In the genomic region with DNA sequence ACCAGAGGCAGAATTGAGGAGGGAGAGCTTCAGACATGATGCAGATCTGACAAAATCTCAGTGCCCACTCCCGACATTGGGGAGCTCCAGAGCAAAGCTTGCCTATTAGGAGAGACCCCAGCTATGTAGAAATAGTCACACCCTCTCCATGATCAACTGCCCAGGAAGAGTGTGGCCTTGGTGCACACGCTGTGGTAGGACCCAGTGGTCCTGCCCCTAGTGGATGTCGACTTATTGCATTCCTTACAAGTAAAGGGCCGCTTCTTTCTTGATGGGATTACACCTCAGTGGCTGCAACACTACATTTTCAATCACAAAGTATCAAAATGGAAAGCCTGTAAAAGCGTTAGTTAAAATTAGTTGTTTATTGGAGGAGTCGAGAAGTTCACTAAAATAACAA, we compare ENCODE assay signal across 26 cellular contexts.
DNase-seq lines count a peak whose midpoint lies in the region; ATAC-seq and TF ChIP-seq lines count a peak whose summit lies in the region.
"Had no signal": no experiment of that assay in that cellular context is flagged by ENCODE, and none has a peak within 500 bp of the region (broad histone marks: within the 10 kb centered on the region; RNA-seq: fewer than 3 reads in every experiment).

No MANE protein-coding gene starts in this region.

- H3K4me3 Mint-ChIP-seq in WTC11, result no peak overlapping the region
- H3K4me3 Mint-ChIP-seq: activated CD8-positive, alpha-beta T cell treated with anti-CD3 and anti-CD28 coated beads for 36 hours; activated naive CD4-positive, alpha-beta T cell treated with anti-CD3 and anti-CD28 coated beads, Interleukin-2, amount 10 ng/mL, durations not matched to agents 7 days and 5 days; activated T-cell treated with anti-CD3 and anti-CD28 coated beads, Interleukin-2, amount 50 U/mL, for 24 hours; effector memory CD8-positive, alpha-beta T cell; memory B cell; naive thymus-derived CD8-positive, alpha-beta T cell had no signal

- DNase-seq in ELF-1 (ENCODE audit: low read depth, low spot score), result peak; percentile 19
- no peak for DNase-seq in HFF-Myc (ENCODE audit: extremely low read depth, low read depth)
- peak; percentile 21 for DNase-seq in WTC11 (ENCODE audit: low spot score)
- peak; percentile 53 for DNase-seq in islet precursor cell
- DNase-seq in retina, result no peak
- DNase-seq: activated CD4-positive, CD25-positive, alpha-beta regulatory T cell; activated CD8-positive, alpha-beta T cell treated with anti-CD3 and anti-CD28 coated beads for 36 hours; activated naive CD4-positive, alpha-beta T cell treated with anti-CD3 and anti-CD28 coated beads, Interleukin-2, amount 10 ng/mL, durations not matched to agents 7 days and 5 days; activated T-cell treated with anti-CD3 and anti-CD28 coated beads, Interleukin-2, amount 50 U/mL, for 24 hours; AML-193; cerebellar nuclear complex; effector memory CD8-positive, alpha-beta T cell; EL; heart left ventricle; kidney; naive thymus-derived CD8-positive, alpha-beta T cell; NCI-H187 treated with DMSO at 0.1 percent for 48 hours; NCI-H446 treated with DMSO at 0.1 percent for 48 hours; OCI-M1; stimulated activated CD4-positive, alpha-beta T cell treated with anti-CD3 and anti-CD28 coated beads, Interleukin-1b, Interleukin-23, amount 100 ng/mL, for 48 hours; stimulated activated naive CD4-positive, alpha-beta T cell; tibial artery had no signal

- H3K9me3 Mint-ChIP-seq in WTC11, result no peaks in the 10 kb centered on the region
- H3K9me3 Mint-ChIP-seq: activated CD8-positive, alpha-beta T cell treated with anti-CD3 and anti-CD28 coated beads for 36 hours; activated naive CD4-positive, alpha-beta T cell treated with anti-CD3 and anti-CD28 coated beads, Interleukin-2, amount 10 ng/mL, durations not matched to agents 7 days and 5 days; activated T-cell treated with anti-CD3 and anti-CD28 coated beads, Interleukin-2, amount 50 U/mL, for 24 hours; effector memory CD8-positive, alpha-beta T cell; naive thymus-derived CD8-positive, alpha-beta T cell had no signal

- ATAC-seq in WTC11, result peak; percentile 98
- no peak for ATAC-seq in HG03139 (IDR thresholded peaks at IDR 0.05; ENCODE audit: unreplicated experiment)
- ATAC-seq in HG03565 (IDR thresholded peaks at IDR 0.05; ENCODE audit: unreplicated experiment), result no peak
- ATAC-seq: activated CD8-positive, alpha-beta T cell treated with anti-CD3 and anti-CD28 coated beads for 36 hours; effector memory CD8-positive, alpha-beta T cell; heart left ventricle; naive thymus-derived CD8-positive, alpha-beta T cell had no signal

- H3K27ac Mint-ChIP-seq in WTC11, result no peak overlapping the region
- H3K27ac Mint-ChIP-seq: activated CD8-positive, alpha-beta T cell treated with anti-CD3 and anti-CD28 coated beads for 36 hours; activated naive CD4-positive, alpha-beta T cell treated with anti-CD3 and anti-CD28 coated beads, Interleukin-2, amount 10 ng/mL, durations not matched to agents 7 days and 5 days; activated T-cell treated with anti-CD3 and anti-CD28 coated beads, Interleukin-2, amount 50 U/mL, for 24 hours; effector memory CD8-positive, alpha-beta T cell; memory B cell; naive thymus-derived CD8-positive, alpha-beta T cell had no signal

- POLR2A ChIA-PET in WTC11 (lab: Charles Lee), result no interaction called here

- no peak overlapping the region for H3K4me3 ChIP-seq in HFF-Myc (replicated peaks; ENCODE audit: low read depth, low read length)
- H3K4me3 ChIP-seq: ascending aorta, heart left ventricle, tibial artery had no signal

- peaks cover 15% of the 10 kb centered on the region for H3K4me1 Mint-ChIP-seq in WTC11
- H3K4me1 Mint-ChIP-seq: activated naive CD4-positive, alpha-beta T cell treated with anti-CD3 and anti-CD28 coated beads, Interleukin-2, amount 10 ng/mL, durations not matched to agents 7 days and 5 days had no signal

- no peaks in the 10 kb centered on the region; the same call in 1 of the 2 replicates for H3K36me3 Mint-ChIP-seq in WTC11

- TF ChIP-seq CTCF in HFF-Myc (IDR thresholded peaks at IDR 0.05; ENCODE audit: low read depth, low read length, missing control alignments) (peak; percentile 14), WTC11 (IDR thresholded peaks at IDR 0.05) (no peak)

- H3K27me3 Mint-ChIP-seq in WTC11 (ENCODE audit: low read depth), result no peaks in the 10 kb centered on the region
- H3K27me3 Mint-ChIP-seq: activated CD8-positive, alpha-beta T cell treated with anti-CD3 and anti-CD28 coated beads for 36 hours; activated naive CD4-positive, alpha-beta T cell treated with anti-CD3 and anti-CD28 coated beads, Interleukin-2, amount 10 ng/mL, durations not matched to agents 7 days and 5 days; activated T-cell treated with anti-CD3 and anti-CD28 coated beads, Interleukin-2, amount 50 U/mL, for 24 hours; effector memory CD8-positive, alpha-beta T cell; memory B cell; naive thymus-derived CD8-positive, alpha-beta T cell had no signal

- CTCF ChIA-PET in WTC11 (lab: Charles Lee), result no interaction called here

TF ChIP-seq in WTC11, 78 proteins besides CTCF, POLR2A, EP300 and RAD21:
- no peak for TF ChIP-seq SOX15 (CRISPR knock-in tag; IDR thresholded peaks at IDR 0.05)
- no peak for TF ChIP-seq MYBL2 (CRISPR knock-in tag; IDR thresholded peaks at IDR 0.05)
- TF ChIP-seq GABPB1 (CRISPR knock-in tag; IDR thresholded peaks at IDR 0.05), result no peak
- no peak for TF ChIP-seq NR3C1 (CRISPR knock-in tag; conservative IDR thresholded peaks at IDR 0.05; ENCODE audit: low read depth)
- no peak for TF ChIP-seq ZNF263 (CRISPR knock-in tag; IDR thresholded peaks at IDR 0.05; ENCODE audit: low read depth)
- TF ChIP-seq ZNF232 (CRISPR knock-in tag; IDR thresholded peaks at IDR 0.05), result no peak
- no peak for TF ChIP-seq JAZF1 (CRISPR knock-in tag; IDR thresholded peaks at IDR 0.05)
- TF ChIP-seq ETV6 (CRISPR knock-in tag; IDR thresholded peaks at IDR 0.05), result no peak
- TF ChIP-seq, protein P1, sequence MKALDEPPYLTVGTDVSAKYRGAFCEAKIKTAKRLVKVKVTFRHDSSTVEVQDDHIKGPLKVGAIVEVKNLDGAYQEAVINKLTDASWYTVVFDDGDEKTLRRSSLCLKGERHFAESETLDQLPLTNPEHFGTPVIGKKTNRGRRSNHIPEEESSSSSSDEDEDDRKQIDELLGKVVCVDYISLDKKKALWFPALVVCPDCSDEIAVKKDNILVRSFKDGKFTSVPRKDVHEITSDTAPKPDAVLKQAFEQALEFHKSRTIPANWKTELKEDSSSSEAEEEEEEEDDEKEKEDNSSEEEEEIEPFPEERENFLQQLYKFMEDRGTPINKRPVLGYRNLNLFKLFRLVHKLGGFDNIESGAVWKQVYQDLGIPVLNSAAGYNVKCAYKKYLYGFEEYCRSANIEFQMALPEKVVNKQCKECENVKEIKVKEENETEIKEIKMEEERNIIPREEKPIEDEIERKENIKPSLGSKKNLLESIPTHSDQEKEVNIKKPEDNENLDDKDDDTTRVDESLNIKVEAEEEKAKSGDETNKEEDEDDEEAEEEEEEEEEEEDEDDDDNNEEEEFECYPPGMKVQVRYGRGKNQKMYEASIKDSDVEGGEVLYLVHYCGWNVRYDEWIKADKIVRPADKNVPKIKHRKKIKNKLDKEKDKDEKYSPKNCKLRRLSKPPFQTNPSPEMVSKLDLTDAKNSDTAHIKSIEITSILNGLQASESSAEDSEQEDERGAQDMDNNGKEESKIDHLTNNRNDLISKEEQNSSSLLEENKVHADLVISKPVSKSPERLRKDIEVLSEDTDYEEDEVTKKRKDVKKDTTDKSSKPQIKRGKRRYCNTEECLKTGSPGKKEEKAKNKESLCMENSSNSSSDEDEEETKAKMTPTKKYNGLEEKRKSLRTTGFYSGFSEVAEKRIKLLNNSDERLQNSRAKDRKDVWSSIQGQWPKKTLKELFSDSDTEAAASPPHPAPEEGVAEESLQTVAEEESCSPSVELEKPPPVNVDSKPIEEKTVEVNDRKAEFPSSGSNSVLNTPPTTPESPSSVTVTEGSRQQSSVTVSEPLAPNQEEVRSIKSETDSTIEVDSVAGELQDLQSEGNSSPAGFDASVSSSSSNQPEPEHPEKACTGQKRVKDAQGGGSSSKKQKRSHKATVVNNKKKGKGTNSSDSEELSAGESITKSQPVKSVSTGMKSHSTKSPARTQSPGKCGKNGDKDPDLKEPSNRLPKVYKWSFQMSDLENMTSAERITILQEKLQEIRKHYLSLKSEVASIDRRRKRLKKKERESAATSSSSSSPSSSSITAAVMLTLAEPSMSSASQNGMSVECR (CRISPR knock-in tag; IDR thresholded peaks at IDR 0.05; ENCODE audit: borderline replicate concordance), result no peak
- no peak for TF ChIP-seq SMAD4 (CRISPR knock-in tag; IDR thresholded peaks at IDR 0.05)
- TF ChIP-seq, protein P2, sequence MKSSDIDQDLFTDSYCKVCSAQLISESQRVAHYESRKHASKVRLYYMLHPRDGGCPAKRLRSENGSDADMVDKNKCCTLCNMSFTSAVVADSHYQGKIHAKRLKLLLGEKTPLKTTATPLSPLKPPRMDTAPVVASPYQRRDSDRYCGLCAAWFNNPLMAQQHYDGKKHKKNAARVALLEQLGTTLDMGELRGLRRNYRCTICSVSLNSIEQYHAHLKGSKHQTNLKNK (CRISPR knock-in tag; IDR thresholded peaks at IDR 0.05), result no peak
- no peak for TF ChIP-seq ZNF138 (CRISPR knock-in tag; conservative IDR thresholded peaks at IDR 0.05)
- TF ChIP-seq RORB (CRISPR knock-in tag; IDR thresholded peaks at IDR 0.05), result no peak
- TF ChIP-seq ZNF416 (CRISPR knock-in tag; IDR thresholded peaks at IDR 0.05), result no peak
- TF ChIP-seq MXD4 (CRISPR knock-in tag; IDR thresholded peaks at IDR 0.05; ENCODE audit: borderline replicate concordance), result no peak
- no peak for TF ChIP-seq ELF4 (CRISPR knock-in tag; IDR thresholded peaks at IDR 0.05; ENCODE audit: low read depth)
- no peak for TF ChIP-seq ZNF219 (CRISPR knock-in tag; IDR thresholded peaks at IDR 0.05; ENCODE audit: borderline replicate concordance)
- TF ChIP-seq NFYB (CRISPR knock-in tag; conservative IDR thresholded peaks at IDR 0.05; ENCODE audit: low read depth), result no peak
- TF ChIP-seq, protein P3, sequence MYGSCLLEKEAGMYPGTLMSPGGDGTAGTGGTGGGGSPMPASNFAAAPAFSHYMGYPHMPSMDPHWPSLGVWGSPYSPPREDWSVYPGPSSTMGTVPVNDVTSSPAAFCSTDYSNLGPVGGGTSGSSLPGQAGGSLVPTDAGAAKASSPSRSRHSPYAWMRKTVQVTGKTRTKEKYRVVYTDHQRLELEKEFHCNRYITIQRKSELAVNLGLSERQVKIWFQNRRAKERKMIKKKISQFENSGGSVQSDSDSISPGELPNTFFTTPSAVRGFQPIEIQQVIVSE (CRISPR knock-in tag; IDR thresholded peaks at IDR 0.05; ENCODE audit: borderline replicate concordance), result no peak
- no peak for TF ChIP-seq GTF2I (CRISPR knock-in tag; conservative IDR thresholded peaks at IDR 0.05)

Comparison
In these comparisons a context has a peak if more than half of its experiments do, and no peak if none do; other contexts are left out.
1. DNase-seq: peak in ELF-1 (single experiment), WTC11 (single experiment) and islet precursor cell (single experiment); none in HFF-Myc (single experiment) and retina (single experiment).